ENCODE assay signal across 2 cellular contexts in the genomic region with DNA sequence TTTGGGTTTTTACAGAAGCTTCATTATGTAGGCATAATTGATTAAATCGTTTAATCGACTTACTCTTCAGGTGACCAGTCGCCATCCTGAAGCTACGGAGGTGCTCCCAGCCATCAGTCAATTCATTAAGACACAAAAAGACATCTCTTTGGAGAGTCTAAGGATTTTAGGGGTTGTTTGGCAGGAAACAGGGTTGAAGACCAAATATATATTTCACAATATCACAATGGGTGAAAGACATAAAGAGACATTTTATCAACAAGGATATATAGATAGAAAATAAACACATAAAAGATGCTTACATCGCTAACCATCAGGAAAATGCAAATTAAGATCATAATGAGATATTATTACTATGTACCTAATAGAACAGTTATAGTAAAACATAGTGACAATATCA.
TF ChIP-seq lines count a peak whose summit lies in the region.

No MANE protein-coding gene starts in this region.

TF ChIP-seq in HepG2, 621 proteins besides CTCF, POLR2A, EP300 and RAD21:
- no peak for TF ChIP-seq SNRNP70 (IDR thresholded peaks at IDR 0.05; ENCODE audit: low read depth, low read length)
- peak; percentile 63; the same call in 1 of the 2 replicates for TF ChIP-seq CEBPB (IDR thresholded peaks at IDR 0.05; ENCODE audit: borderline replicate concordance, low read depth, low read length)

TF ChIP-seq in IMR-90, 13 proteins besides CTCF, POLR2A, EP300 and RAD21:
- peak; percentile 61 for TF ChIP-seq CEBPB (IDR thresholded peaks at IDR 0.05; ENCODE audit: low read depth, low read length)
- TF ChIP-seq NFE2L2 (IDR thresholded peaks at IDR 0.05; ENCODE audit: low read depth, low read length): no peak
- TF ChIP-seq RCOR1 (IDR thresholded peaks at IDR 0.05; ENCODE audit: insufficient replicate concordance, low read length): no peak
